ENCODE assay signal across 1 cellular context in the genomic region with DNA sequence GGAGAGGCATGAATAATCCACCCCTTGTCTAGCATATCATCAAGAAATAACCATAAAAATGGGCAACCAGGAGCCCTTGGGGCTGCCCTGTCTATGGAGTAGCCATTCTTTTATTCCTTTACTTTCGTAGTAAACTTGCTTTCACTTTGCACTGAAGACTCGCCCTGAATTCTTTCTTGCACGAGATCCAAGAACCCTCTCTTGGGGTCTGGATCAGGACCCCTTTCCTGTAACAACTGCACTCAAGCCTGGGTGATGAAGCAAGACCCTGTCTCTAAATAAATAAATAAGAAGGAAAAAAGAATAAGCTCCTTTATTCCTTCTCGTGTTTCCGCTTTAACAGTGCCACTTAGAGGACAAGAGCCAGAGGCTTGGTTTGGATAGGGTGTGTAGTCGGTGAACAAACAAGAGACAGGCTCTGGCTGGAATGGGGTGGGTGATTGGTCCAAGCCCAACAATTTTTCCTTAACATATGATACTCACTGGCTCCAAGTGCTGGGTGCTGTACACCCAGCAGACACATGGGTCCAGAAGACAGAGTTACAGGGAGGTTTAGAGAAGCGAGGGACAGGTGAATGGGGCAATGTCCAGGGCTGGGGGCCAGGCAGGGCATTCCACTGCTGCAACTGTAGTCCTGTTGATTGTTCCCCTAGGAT.
TF ChIP-seq lines count a peak whose summit lies in the region.

No MANE protein-coding gene starts in this region.

TF ChIP-seq in IMR-90, 13 proteins besides CTCF, POLR2A, EP300 and RAD21 (continued from another document):
- TF ChIP-seq NFE2L2 (IDR thresholded peaks at IDR 0.05; ENCODE audit: low read depth, low read length) (no peak), RCOR1 (IDR thresholded peaks at IDR 0.05; ENCODE audit: insufficient replicate concordance, low read length) (no peak), CEBPB (IDR thresholded peaks at IDR 0.05; ENCODE audit: low read depth, low read length) (no peak), BHLHE40 (IDR thresholded peaks at IDR 0.05; ENCODE audit: low read depth, low read length) (no peak), FOS (IDR thresholded peaks at IDR 0.05; ENCODE audit: low read depth, low read length) (no peak)
